In the genomic region with DNA sequence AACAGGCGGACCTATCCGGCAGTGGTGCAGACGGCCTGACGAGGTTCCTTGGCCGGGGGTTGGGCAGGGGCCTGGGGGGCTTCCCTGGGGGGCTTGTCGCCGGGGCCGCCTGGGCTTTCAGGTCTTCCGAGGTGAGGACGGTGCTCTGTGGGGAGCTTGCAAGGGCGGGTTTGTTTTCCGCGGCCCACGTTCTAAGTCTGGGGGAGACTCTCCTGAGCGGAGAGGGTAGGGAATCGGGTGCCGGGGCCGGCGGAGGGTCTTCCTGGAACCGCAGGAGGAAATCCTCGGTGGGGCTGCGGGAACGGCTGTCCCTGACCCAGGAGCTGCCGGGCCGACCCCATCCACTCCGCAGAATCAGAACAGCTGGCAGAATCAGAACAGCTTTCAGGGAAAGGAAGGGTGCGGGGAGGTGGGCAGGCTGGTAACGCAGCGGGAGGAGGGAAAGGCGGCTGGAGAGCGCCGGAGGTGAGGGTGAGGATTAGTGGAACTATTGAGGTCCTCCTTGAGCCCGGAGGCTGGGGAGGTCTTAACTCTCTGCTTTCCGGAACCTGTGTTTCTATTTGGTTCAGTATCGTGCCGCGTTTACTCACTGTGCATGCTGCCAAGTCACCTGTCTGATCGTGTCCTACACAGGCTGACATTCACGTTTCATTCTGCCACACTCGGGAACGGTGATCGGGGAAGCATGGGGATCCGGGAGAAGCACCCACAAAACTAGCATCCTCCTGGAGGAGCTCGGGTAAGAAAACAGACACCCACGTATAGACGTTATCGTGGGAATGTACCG, we compare ENCODE assay signal across 8 cellular contexts. TPM values are rescaled to one million over a fixed set of nuclear protein-coding genes. Genes with fewer than 3 reads are reported as not detected.
DNase-seq lines count a peak whose midpoint lies in the region; ATAC-seq and TF ChIP-seq lines count a peak whose summit lies in the region.

No MANE protein-coding gene starts in this region.

- no peaks in the 10 kb centered on the region for H3K27me3 ChIP-seq in SJSA1 (replicated peaks)

- H3K4me1 ChIP-seq in SJSA1 (replicated peaks): peaks cover 36% of the 10 kb centered on the region

- no peak for TF ChIP-seq CTCF in C4-2B (conservative IDR thresholded peaks at IDR 0.05)

- no peaks in the 10 kb centered on the region for H3K9me3 ChIP-seq in SJSA1 (replicated peaks)

- H3K27ac ChIP-seq in C4-2B: peak overlapping the region; percentile 91
- peak overlapping the region; percentile 55 for H3K27ac ChIP-seq in SJSA1
- peak overlapping the region; percentile 9 for H3K27ac ChIP-seq in caudate nucleus (ENCODE audit: low read depth, low read length)

- DNase-seq in SJSA1 (ENCODE audit: low read depth in 1 of 2, low spot score in 2 of 2) (peak; percentile 66 to 69), caudate nucleus (lab: John Stamatoyannopoulos, UW) (peak in 32 of 61 donors; percentile 18 to 68 (median 51)), kidney glomerular epithelial cell (lab: John Stamatoyannopoulos, UW) (peak; percentile 8), NCI-H2107 treated with DMSO at 0.1 percent for 48 hours (lab: John Stamatoyannopoulos, UW; ENCODE audit: unreplicated experiment) (no peak)
- DNase-seq in stimulated activated CD4-positive, alpha-beta T cell treated with anti-CD3 and anti-CD28 coated beads, Interleukin-4, amount 100 ng/mL, for 24 hours: peak; percentile 40

- H3K36me3 ChIP-seq in SJSA1: peaks cover 54% of the 10 kb centered on the region

- peak overlapping the region; percentile 81 for H3K4me3 ChIP-seq in SJSA1

- ATAC-seq in GM18909 (IDR thresholded peaks at IDR 0.05; ENCODE audit: poor library complexity, unreplicated experiment) (peak; percentile 24), HG03135 (IDR thresholded peaks at IDR 0.05; ENCODE audit: unreplicated experiment) (peak; percentile 18)

RNA-seq across cellular contexts. Expression of gene CPSF4L, which starts 28.9 kb away (rescaled TPM):
- 0.21 TPM in 1 of 2 replicates, not detected in the other for total RNA-seq in SJSA1 (2014; rRNA removed; shearing (Covaris generic))

RNA-seq across cellular contexts. Expression of gene COG1, which starts 39.9 kb away (rescaled TPM):
- total RNA-seq in SJSA1 (2014; rRNA removed; shearing (Covaris generic)): 20.2 and 29.3 TPM in 2 replicates

Comparison
In these comparisons a context has a peak if more than half of its experiments do, and no peak if none do; other contexts are left out.
1. H3K27ac ChIP-seq: peak in every context shown above with its lines; median percentile 91 in C4-2B; 55 in SJSA1; 9 in caudate nucleus.